ENCODE assay signal across 15 cellular contexts in the genomic region with DNA sequence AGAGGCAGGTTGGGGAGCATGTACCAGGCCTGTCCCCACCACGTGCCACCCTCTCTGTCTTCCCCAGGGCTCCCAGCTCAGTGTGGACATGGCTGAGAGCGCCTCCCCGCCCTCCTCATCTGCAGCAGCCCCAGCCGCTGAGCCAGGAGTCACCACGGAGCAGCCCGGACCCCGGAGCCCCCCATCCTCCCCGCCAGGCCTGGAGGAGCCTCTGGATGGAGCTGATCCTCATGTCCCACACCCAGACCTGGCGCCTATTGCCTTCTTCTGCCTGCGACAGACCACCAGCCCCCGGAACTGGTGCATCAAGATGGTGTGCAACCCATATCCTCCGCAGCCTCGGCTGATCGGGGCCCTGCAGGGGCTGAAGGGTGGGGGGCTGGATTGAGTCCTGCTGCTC. TPM values are rescaled to one million over a fixed set of nuclear protein-coding genes. Genes with fewer than 3 reads are reported as not detected.
DNase-seq lines count a peak whose midpoint lies in the region; ATAC-seq and TF ChIP-seq lines count a peak whose summit lies in the region.
"Had no signal": no experiment of that assay in that cellular context is flagged by ENCODE, and none has a peak within 500 bp of the region (broad histone marks: within the 10 kb centered on the region; RNA-seq: fewer than 3 reads in every experiment).

Gene CACNA1I (plus strand): TSS at position 89 of the 400 bp plus-strand sequence. CDS start 0 bp downstream, at position 89.

- H3K27me3 ChIP-seq in BLaER1 treated with 17β-estradiol and CSF1 and Interleukin-3, amounts not matched to agents 10 nM and 100 nM = no peaks in the 10 kb centered on the region
- H3K27me3 ChIP-seq in HCT116 (ENCODE audit: insufficient read depth, low read length) = no peaks in the 10 kb centered on the region
- H3K27me3 ChIP-seq in naive thymus-derived CD4-positive, alpha-beta T cell (ENCODE audit: control insufficient read depth in 2 of 2, insufficient read depth in 2 of 2, low read length in 2 of 2) = no peaks in the 10 kb centered on the region
- H3K27me3 ChIP-seq in effector memory CD4-positive, alpha-beta T cell (replicated peaks; ENCODE audit: control insufficient read depth, insufficient read depth, low read length, poor library complexity, severe bottlenecking) = no peaks in the 10 kb centered on the region
- H3K27me3 ChIP-seq: BE2C had no signal

- no TSS peak for BruUV-seq in HCT116 (replicated peaks; lab: Mats Ljungman, UMichigan)

- H3K9me3 Mint-ChIP-seq in naive thymus-derived CD4-positive, alpha-beta T cell = peaks cover 0 to 4% (median 0%) of the 10 kb centered on the region in 11 donors

- H3K4me1 Mint-ChIP-seq in naive thymus-derived CD4-positive, alpha-beta T cell = peaks cover 10 to 20% (median 19%) of the 10 kb centered on the region in 7 donors

- TF ChIP-seq RAD21 in HCT116 (IDR thresholded peaks at IDR 0.05; ENCODE audit: low read depth) = no peak

- no peak within 1 kb of the TSS for H2AFZ ChIP-seq in HCT116 (ENCODE audit: low read depth, low read length, poor library complexity, severe bottlenecking)

- peak within 1 kb of the TSS in 1 of 11 experiments; percentile 12; a peak in 2 of 22 replicates for H3K27ac ChIP-seq in BLaER1 treated with 17β-estradiol and CSF1 and Interleukin-3, amounts not matched to agents 10 nM and 100 nM
- H3K27ac ChIP-seq in HCT116 (ENCODE audit: low read depth, low read length) (no peak within 1 kb of the TSS), temporal lobe (ENCODE audit: low read depth, low read length) (no peak within 1 kb of the TSS)
- no peak within 1 kb of the TSS for H3K27ac ChIP-seq in naive thymus-derived CD4-positive, alpha-beta T cell (ENCODE audit: low read depth, low read length)
- H3K27ac ChIP-seq in effector memory CD4-positive, alpha-beta T cell (ENCODE audit: insufficient read depth, low read length, poor library complexity, severe bottlenecking) = no peak within 1 kb of the TSS
- H3K27ac ChIP-seq: HL-60 had no signal

- no peaks in the 10 kb centered on the region for H3K36me3 ChIP-seq in BLaER1 treated with 17β-estradiol and CSF1 and Interleukin-3, amounts not matched to agents 10 nM and 100 nM
- no peaks in the 10 kb centered on the region for H3K36me3 ChIP-seq in HCT116 (ENCODE audit: control insufficient read depth in 1 of 2, insufficient read depth in 2 of 2, low read length in 2 of 2)
- H3K36me3 ChIP-seq in naive thymus-derived CD4-positive, alpha-beta T cell (ENCODE audit: control insufficient read depth in 2 of 3, insufficient read depth in 3 of 3, low read length in 3 of 3) = no peaks in the 10 kb centered on the region
- no peaks in the 10 kb centered on the region for H3K36me3 ChIP-seq in effector memory CD4-positive, alpha-beta T cell (ENCODE audit: control insufficient read depth, insufficient read depth, low read length)
- H3K36me3 ChIP-seq: BE2C had no signal

- H3K36me3 Mint-ChIP-seq in naive thymus-derived CD4-positive, alpha-beta T cell = peaks cover 0 to 3% (median 0%) of the 10 kb centered on the region in 5 donors

- no peak within 1 kb of the TSS for H3K4me3 ChIP-seq in BLaER1 treated with 17β-estradiol and CSF1 and Interleukin-3, amounts not matched to agents 10 nM and 100 nM
- no peak within 1 kb of the TSS for H3K4me3 ChIP-seq in HCT116 (replicated peaks in 1 of 2; ENCODE audit: low read depth in 1 of 2, low read length in 2 of 2)
- no peak within 1 kb of the TSS for H3K4me3 ChIP-seq in naive thymus-derived CD4-positive, alpha-beta T cell (ENCODE audit: low read length)
- no peak within 1 kb of the TSS for H3K4me3 ChIP-seq in effector memory CD4-positive, alpha-beta T cell (ENCODE audit: insufficient read depth, low read depth, low read length, poor library complexity, severe bottlenecking)
- H3K4me3 ChIP-seq: K562 had no signal

- TF ChIP-seq CTCF in HCT116 (IDR thresholded peaks at IDR 0.05 in 2 of 3, conservative IDR thresholded peaks at IDR 0.05 in 1 of 3; ENCODE audit: borderline replicate concordance in 1 of 3, insufficient read depth in 1 of 3, low read depth in 2 of 3, low read length in 2 of 3) = no peak

- CTCF ChIA-PET in HCT116 (lab: Charles Lee) = interaction anchor here (0.9 kb wide), 1 partner anchor 36 kb away, joined by 3 read pairs; no protein-coding TSS in a partner anchor
- CTCF ChIA-PET in naive thymus-derived CD4-positive, alpha-beta T cell (lab: Charles Lee) = interaction anchor here (0.7 to 1.1 kb wide), 3 partner anchors 53 to 543 kb away, joined by 3 read pairs; no protein-coding TSS in a partner anchor

- H4K20me1 ChIP-seq in BLaER1 treated with 17β-estradiol and CSF1 and Interleukin-3, amounts not matched to agents 10 nM and 100 nM = no peaks in the 10 kb centered on the region
- no peaks in the 10 kb centered on the region for H4K20me1 ChIP-seq in HCT116 (ENCODE audit: insufficient read depth)

- H3K27me3 Mint-ChIP-seq in naive thymus-derived CD4-positive, alpha-beta T cell = peaks cover 0 to 4% (median 0%) of the 10 kb centered on the region in 5 donors

- peak within 1 kb of the TSS in 6 of 11 experiments; percentile 10 to 71 (median 37); a peak in 4 of 22 replicates for H3K4me2 ChIP-seq in BLaER1 treated with 17β-estradiol and CSF1 and Interleukin-3, amounts not matched to agents 10 nM and 100 nM
- peak within 1 kb of the TSS; percentile 25; the same call in 1 of the 2 replicates for H3K4me2 ChIP-seq in HCT116 (ENCODE audit: low read length)

- ATAC-seq in HCT116 = no peak
- no peak for ATAC-seq in naive thymus-derived CD4-positive, alpha-beta T cell
- ATAC-seq: K562 had no signal

- no peak within 1 kb of the TSS for H3K9ac ChIP-seq in BLaER1 treated with 17β-estradiol and CSF1 and Interleukin-3, amounts not matched to agents 10 nM and 100 nM
- no peak within 1 kb of the TSS for H3K9ac ChIP-seq in HCT116 (ENCODE audit: low read length)

- no peak for TF ChIP-seq POLR2A in HCT116 (IDR thresholded peaks at IDR 0.05; ENCODE audit: borderline replicate concordance, extremely low read depth, insufficient read depth, insufficient read length)

- H3K4me1 ChIP-seq in BLaER1 treated with 17β-estradiol and CSF1 and Interleukin-3, amounts not matched to agents 10 nM and 100 nM = peaks cover 21 to 55% (median 43%) of the 10 kb centered on the region in 10 experiments
- H3K4me1 ChIP-seq in HCT116 (ENCODE audit: control insufficient read depth in 1 of 2, insufficient read depth in 2 of 2, low read length in 2 of 2) = peaks cover 14 to 26% of the 10 kb centered on the region in 2 experiments
- peaks cover 10 to 17% of the 10 kb centered on the region in 2 donors for H3K4me1 ChIP-seq in naive thymus-derived CD4-positive, alpha-beta T cell (ENCODE audit: control insufficient read depth in 2 of 2, insufficient read depth in 2 of 2, low read length in 2 of 2)
- peaks cover 9% of the 10 kb centered on the region for H3K4me1 ChIP-seq in effector memory CD4-positive, alpha-beta T cell (ENCODE audit: control insufficient read depth, insufficient read depth, low read length, poor library complexity, severe bottlenecking)

- intact Hi-C loops in HCT116 (cut with micrococcal nuclease) = no loop called here
- intact Hi-C loops in naive thymus-derived CD4-positive, alpha-beta T cell (cut with micrococcal nuclease) = no loop called here

- H3K79me2 ChIP-seq in HCT116 (ENCODE audit: insufficient read depth, low read length) = no peaks in the 10 kb centered on the region

- H3K9me3 ChIP-seq in BLaER1 treated with 17β-estradiol and CSF1 and Interleukin-3, amounts not matched to agents 10 nM and 100 nM (replicated peaks in 1 of 11) = peaks cover 0 to 11% (median 4%) of the 10 kb centered on the region in 11 experiments; a peak in 6 of 22 replicates
- H3K9me3 ChIP-seq in HCT116 (ENCODE audit: control insufficient read depth in 1 of 2, insufficient read depth in 1 of 2, low read depth in 1 of 2, low read length in 2 of 2) = no peaks in the 10 kb centered on the region; a peak in 1 of 4 replicates
- H3K9me3 ChIP-seq in naive thymus-derived CD4-positive, alpha-beta T cell (ENCODE audit: control insufficient read depth in 2 of 3, low read length in 3 of 3) = peaks cover 0 to 4% (median 0%) of the 10 kb centered on the region in 3 experiments
- no peaks in the 10 kb centered on the region for H3K9me3 ChIP-seq in effector memory CD4-positive, alpha-beta T cell (ENCODE audit: control insufficient read depth, low read length)
- H3K9me3 ChIP-seq: BE2C had no signal

- POLR2A ChIA-PET in HCT116 (lab: Charles Lee) = no interaction called here
- POLR2A ChIA-PET in naive thymus-derived CD4-positive, alpha-beta T cell (lab: Charles Lee) = no interaction called here

- RAD21 ChIA-PET in HCT116 (lab: Charles Lee; ENCODE audit: low non-redundant PET in 1 of 2, low total read pairs in 2 of 2, uncharacterized antibody in 2 of 2, unreplicated experiment in 2 of 2) = interaction anchor here in 1 of 2 experiments (0.5 kb wide), 1 partner anchor 47 kb away, joined by 7 read pairs; no protein-coding TSS in a partner anchor

- DNase-seq in HCT116 (ENCODE audit: low read depth, low spot score) (no peak), germinal center (ENCODE audit: low spot score) (no peak), NCI-H1048 (lab: John Stamatoyannopoulos, UW) (no peak)
- no peak for DNase-seq in naive thymus-derived CD4-positive, alpha-beta T cell
- DNase-seq in effector memory CD4-positive, alpha-beta T cell = no peak
- DNase-seq: BE2C, DMS53, GF-D8, GOT3, HCEC 1CT had no signal

- peak within 1 kb of the TSS in 2 of 9 donors; percentile 38 to 88 for H3K27ac Mint-ChIP-seq in naive thymus-derived CD4-positive, alpha-beta T cell

- H3K4me3 Mint-ChIP-seq in naive thymus-derived CD4-positive, alpha-beta T cell = no peak within 1 kb of the TSS

- H3K9me2 ChIP-seq in HCT116 (ENCODE audit: insufficient read depth) = no peaks in the 10 kb centered on the region

TF ChIP-seq in HCT116, 20 proteins besides CTCF, POLR2A, EP300 and RAD21 (continues in another document):
- no peak for TF ChIP-seq ZNF274 (IDR thresholded peaks at IDR 0.05; ENCODE audit: low read depth, low read length)
- TF ChIP-seq POLR2AphosphoS5 (IDR thresholded peaks at IDR 0.05; ENCODE audit: low read depth, low read length) = no peak
- no peak for TF ChIP-seq TCF7L2 (IDR thresholded peaks at IDR 0.05; ENCODE audit: borderline replicate concordance, extremely low read depth, insufficient read depth, insufficient read length)
- no peak for TF ChIP-seq ELF1 (IDR thresholded peaks at IDR 0.05; ENCODE audit: borderline replicate concordance, low read depth)
- TF ChIP-seq, protein P1, sequence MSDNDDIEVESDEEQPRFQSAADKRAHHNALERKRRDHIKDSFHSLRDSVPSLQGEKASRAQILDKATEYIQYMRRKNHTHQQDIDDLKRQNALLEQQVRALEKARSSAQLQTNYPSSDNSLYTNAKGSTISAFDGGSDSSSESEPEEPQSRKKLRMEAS (IDR thresholded peaks at IDR 0.05) = no peak
- TF ChIP-seq EGR1 (IDR thresholded peaks at IDR 0.05; ENCODE audit: low read depth) = no peak
- no peak for TF ChIP-seq CEBPB (IDR thresholded peaks at IDR 0.05; ENCODE audit: low read depth)
- no peak for TF ChIP-seq SRF (IDR thresholded peaks at IDR 0.05; ENCODE audit: low read depth)
- no peak for TF ChIP-seq CBX3 (IDR thresholded peaks at IDR 0.05; ENCODE audit: low read depth)

RNA-seq across cellular contexts. Expression of gene CACNA1I, which starts in this region (rescaled TPM):
- total RNA-seq in HCT116 (2021; ENCODE audit: unreplicated experiment) (0.15 TPM), temporal lobe (10.1 TPM)
- 0.20 TPM in 2 replicates for polyA plus RNA-seq in HCT116 (2012)
- 10 to 100 TPM in 4 of 5 experiments, 1 to 10 TPM in 1; 4.5 to 51.2 (median 30.9) TPM for total RNA-seq in naive thymus-derived CD4-positive, alpha-beta T cell
- 1 to 10 TPM in 1 of 2 donors, under 1 TPM in 1; 0.40 to 1.8 TPM for polyA plus RNA-seq in naive thymus-derived CD4-positive, alpha-beta T cell
- polyA plus RNA-seq: AG04450 had no signal
